In the genomic region with DNA sequence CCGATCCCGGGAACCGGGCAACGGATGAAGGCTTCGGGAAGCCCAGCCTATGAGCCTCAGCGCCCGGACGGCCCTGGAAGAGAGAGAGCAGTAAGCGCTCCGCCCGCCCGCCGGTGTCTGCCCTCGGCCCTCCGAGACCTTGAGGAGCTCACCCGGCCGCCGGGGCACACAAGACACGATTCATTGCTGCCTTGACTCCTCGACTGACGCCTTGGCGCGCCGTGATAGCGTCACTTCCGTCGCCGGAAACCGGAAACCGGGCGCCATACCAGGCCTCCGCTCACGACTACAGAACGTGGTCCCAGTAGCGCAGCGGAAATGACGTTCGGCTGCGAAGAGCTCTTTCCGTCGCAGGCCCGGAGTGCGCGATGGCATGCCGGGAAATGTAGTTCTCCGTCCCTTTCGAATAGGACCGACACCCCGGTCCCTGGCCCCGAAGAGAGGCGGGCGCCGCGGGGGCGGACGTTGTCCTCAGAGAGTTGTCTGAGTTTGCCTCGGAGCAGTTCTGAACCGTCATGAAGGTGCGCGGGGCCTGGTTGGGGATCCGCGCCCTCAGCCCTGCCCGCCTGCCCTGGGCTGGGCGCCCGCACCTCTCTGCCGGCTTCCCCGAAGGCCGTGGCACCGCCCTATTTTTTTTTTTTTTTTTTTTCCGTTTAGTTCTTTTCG, we compare ENCODE assay signal across 8 cellular contexts. TPM values are rescaled to one million over a fixed set of nuclear protein-coding genes. Genes with fewer than 3 reads are reported as not detected.
A peak's percentile ranks its signal among the peaks of the same experiment; 100 is the strongest.
DNase-seq lines count a peak whose midpoint lies in the region; ATAC-seq and TF ChIP-seq lines count a peak whose summit lies in the region.

A gene (minus strand): TSS at position 208 of the 666 bp plus-strand sequence. CDS start 24 bp downstream, at position 184.

- in situ Hi-C loops in Panc1 (cut with HindIII; ENCODE audit: low pct_unique_long_range_greater_than_20kb, low sequenced_read_pairs), result no loop called here

- H3K4me3 ChIP-seq in Panc1 (ENCODE audit: low read depth in 2 of 2, low read length in 2 of 2) (peak within 1 kb of the TSS; percentile 95 to 97), muscle layer of duodenum (ENCODE audit: low read depth in 1 of 2, low read length in 2 of 2) (peak within 1 kb of the TSS; percentile 91 to 97)

- DNase-seq in DMS53 (lab: John Stamatoyannopoulos, UW) (peak; percentile 98), KG1 (lab: John Stamatoyannopoulos, UW) (peak; percentile 99), Panc1 (ENCODE audit: low read depth, low spot score) (peak; percentile 96)
- DNase-seq in activated T-cell treated with anti-CD3 and anti-CD28 coated beads, Interleukin-2, amount 50 U/mL, for 48 hours, result peak; percentile 99
- peak; percentile 98 to 99 for DNase-seq in stimulated activated CD8-positive, alpha-beta memory T cell treated with anti-CD3 and anti-CD28 coated beads, Interleukin-7, amount 100 ng/mL, for 4 hours (ENCODE audit: low read depth in 2 of 2)

- no TSS peak for BruUV-seq in Panc1 (replicated peaks; lab: Mats Ljungman, UMichigan)

- TF ChIP-seq CTCF in Panc1 (IDR thresholded peaks at IDR 0.05), result no peak

- intact Hi-C loops in Panc1 (cut with micrococcal nuclease; ENCODE audit: unreplicated experiment), result no loop called here

- CTCF ChIA-PET in Panc1 (lab: Charles Lee), result no interaction called here

- peaks cover 2% of the 10 kb centered on the region; the same call in 1 of the 2 replicates for H3K36me3 ChIP-seq in Panc1 (ENCODE audit: control insufficient read depth, insufficient read depth, low read length)
- no peaks in the 10 kb centered on the region for H3K36me3 ChIP-seq in muscle layer of duodenum (ENCODE audit: control insufficient read depth in 1 of 2, insufficient read depth in 2 of 2, low read length in 2 of 2)

- H3K9me3 ChIP-seq in Panc1 (ENCODE audit: control insufficient read depth, insufficient read depth, low read depth, low read length), result no peaks in the 10 kb centered on the region
- H3K9me3 ChIP-seq in muscle layer of duodenum (ENCODE audit: control insufficient read depth in 1 of 2, low read length in 2 of 2), result no peaks in the 10 kb centered on the region

- H3K4me1 ChIP-seq in Panc1 (ENCODE audit: control insufficient read depth, insufficient read depth, low read length), result peaks cover 8% of the 10 kb centered on the region; the same call in 1 of the 2 replicates
- H3K4me1 ChIP-seq in muscle layer of duodenum (ENCODE audit: control insufficient read depth in 1 of 2, insufficient read depth in 2 of 2, low read length in 2 of 2), result peaks cover 0 to 26% of the 10 kb centered on the region in 2 donors

- POLR2A ChIA-PET in Panc1 (lab: Charles Lee), result interaction anchor here (0.5 to 0.9 kb wide), 6 partner anchors 15 to 325 kb away, joined by 3 to 8 read pairs (median 4); no protein-coding TSS in a partner anchor

- ATAC-seq in GM21723 (IDR thresholded peaks at IDR 0.05; ENCODE audit: unreplicated experiment), result peak; percentile 87
- ATAC-seq in Panc1, result peak; percentile 96
- peak; percentile 94 for ATAC-seq in esophagus mucosa

- H3K27ac ChIP-seq in Panc1 (ENCODE audit: low read length) (peak within 1 kb of the TSS; percentile 96), muscle layer of duodenum (ENCODE audit: low read length) (peak within 1 kb of the TSS; percentile 89)

- H3K27me3 ChIP-seq in Panc1 (ENCODE audit: control insufficient read depth, insufficient read depth, low read length) (no peaks in the 10 kb centered on the region), muscle layer of duodenum (ENCODE audit: low read depth, low read length) (no peaks in the 10 kb centered on the region)

RNA-seq across cellular contexts. Expression of the gene that starts here (rescaled TPM):
- total RNA-seq in Panc1 (2021; ENCODE audit: unreplicated experiment), result 18.1 TPM
- 23.7 TPM for polyA plus RNA-seq in Panc1 (2012; ENCODE audit: insufficient read length)
- total RNA-seq in esophagus mucosa, result 13.7 TPM

Comparison
In these comparisons a context has a peak if more than half of its experiments do, and no peak if none do; other contexts are left out.
1. Peak in every context shown above with its lines: DNase-seq, ATAC-seq, H3K4me3 ChIP-seq and H3K27ac ChIP-seq.